8 cellular contexts compared by ENCODE assay signal in the genomic region with DNA sequence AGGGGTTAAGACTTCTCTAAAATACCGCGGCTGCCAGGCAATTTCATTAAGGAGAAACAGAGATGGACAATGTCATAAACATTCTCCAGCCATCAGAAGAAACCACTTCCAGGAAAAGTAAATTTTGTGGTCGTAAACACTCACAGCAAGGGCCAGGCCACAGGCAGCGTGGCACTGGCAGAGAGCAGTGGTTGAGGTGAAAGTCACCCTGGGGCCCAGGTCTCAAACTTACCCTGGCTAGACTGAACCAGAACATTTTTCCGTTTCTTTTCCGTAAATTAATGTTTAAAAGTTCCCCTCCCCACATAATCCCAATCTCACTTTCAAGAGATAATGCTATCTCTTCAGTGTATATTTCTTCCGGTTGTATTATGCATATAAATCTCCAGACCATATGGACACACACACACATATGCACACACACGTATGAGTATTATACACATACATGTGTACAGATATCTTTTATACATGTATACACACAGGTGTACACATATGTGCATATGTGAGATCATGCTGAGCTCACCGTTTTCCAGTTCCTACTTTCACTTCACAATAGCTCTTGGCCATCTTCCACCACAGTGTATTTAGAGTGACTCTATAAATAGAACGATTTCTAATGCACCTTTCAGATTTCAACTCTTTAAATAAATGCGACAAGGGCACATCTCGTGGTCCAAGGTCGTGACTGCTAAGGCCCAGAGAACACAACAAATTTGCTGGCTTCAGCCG.
DNase-seq lines count a peak whose midpoint lies in the region; ATAC-seq and TF ChIP-seq lines count a peak whose summit lies in the region.

No MANE protein-coding gene starts in this region.

- in situ Hi-C loops in GM23248 (cut with MboI): no loop called here

- no peak for ATAC-seq in activated CD8-positive, alpha-beta memory T cell treated with anti-CD3 and anti-CD28 coated beads, Interleukin-2, amount 10 ng/mL, durations not matched to agents 7 days and 5 days
- peak; percentile 62 for ATAC-seq in HG02981 (IDR thresholded peaks at IDR 0.05; ENCODE audit: unreplicated experiment)
- peak; percentile 43 for ATAC-seq in activated B cell treated with CpG ODN at 0.5 μM for 24 hours (ENCODE audit: low read depth)
- peak; percentile 80 for ATAC-seq in stimulated activated naive CD8-positive, alpha-beta T cell treated with anti-CD3 and anti-CD28 coated beads, Interleukin-15, amount 100 ng/mL, for 72 hours

- H3K27me3 Mint-ChIP-seq in activated CD8-positive, alpha-beta memory T cell treated with anti-CD3 and anti-CD28 coated beads, Interleukin-2, amount 10 ng/mL, durations not matched to agents 7 days and 5 days: peaks cover 31% of the 10 kb centered on the region
- H3K27me3 Mint-ChIP-seq in activated B cell treated with CpG ODN at 0.5 μM for 24 hours: peaks cover 6% of the 10 kb centered on the region
- H3K27me3 Mint-ChIP-seq in stimulated activated naive CD8-positive, alpha-beta T cell treated with anti-CD3 and anti-CD28 coated beads, Interleukin-15, amount 100 ng/mL, for 72 hours: peaks cover 48% of the 10 kb centered on the region

- no peak overlapping the region for H3K9ac ChIP-seq in GM23248

- no peak overlapping the region for H2AFZ ChIP-seq in GM23248

- no peaks in the 10 kb centered on the region for H3K79me2 ChIP-seq in GM23248 (ENCODE audit: insufficient read depth)

- peak; percentile 37 for DNase-seq in activated CD8-positive, alpha-beta memory T cell treated with anti-CD3 and anti-CD28 coated beads, Interleukin-2, amount 10 ng/mL, durations not matched to agents 7 days and 5 days
- DNase-seq in activated CD8-positive, alpha-beta memory T cell treated with anti-CD3 and anti-CD28 coated beads, Interleukin-2, amount 50 U/mL, for 48 hours: no peak
- DNase-seq in activated B cell treated with CpG ODN at 0.5 μM for 24 hours (no peak), NCI-H524 treated with DMSO at 0.1 percent for 48 hours (lab: John Stamatoyannopoulos, UW) (no peak), A673 (ENCODE audit: low spot score) (no peak), GM23248 (no peak)
- peak in 1 of 2 donors; percentile 50 for DNase-seq in stimulated activated naive CD8-positive, alpha-beta T cell treated with anti-CD3 and anti-CD28 coated beads, Interleukin-15, amount 100 ng/mL, for 72 hours

- POLR2A ChIA-PET in activated B cell treated with CpG ODN at 0.5 μM for 24 hours (lab: Charles Lee) (interaction anchor here (0.5 kb wide), 1 partner anchor 69 kb away, joined by 8 read pairs; no protein-coding TSS in a partner anchor), A673 (lab: Charles Lee; ENCODE audit: low non-redundant PET) (no interaction called here)

- H4K20me1 ChIP-seq in GM23248 (ENCODE audit: insufficient read depth): no peaks in the 10 kb centered on the region

- BruUV-seq in A673 (replicated peaks; lab: Mats Ljungman, UMichigan): no TSS peak

- no peaks in the 10 kb centered on the region for H3K27me3 ChIP-seq in A673 (replicated peaks; ENCODE audit: insufficient read depth, low read depth, low read length, poor library complexity)
- no peaks in the 10 kb centered on the region for H3K27me3 ChIP-seq in GM23248 (replicated peaks; ENCODE audit: insufficient read depth)

- H3K9me2 ChIP-seq in GM23248 (ENCODE audit: insufficient read depth): no peaks in the 10 kb centered on the region

- H3F3A ChIP-seq in GM23248 (ENCODE audit: insufficient read depth): no peaks in the 10 kb centered on the region

- H3K4me3 Mint-ChIP-seq in activated CD8-positive, alpha-beta memory T cell treated with anti-CD3 and anti-CD28 coated beads, Interleukin-2, amount 10 ng/mL, durations not matched to agents 7 days and 5 days: no peak overlapping the region
- H3K4me3 Mint-ChIP-seq in activated B cell treated with CpG ODN at 0.5 μM for 24 hours: no peak overlapping the region
- H3K4me3 Mint-ChIP-seq in stimulated activated naive CD8-positive, alpha-beta T cell treated with anti-CD3 and anti-CD28 coated beads, Interleukin-15, amount 100 ng/mL, for 72 hours: peak overlapping the region; percentile 20 to 58

- peaks cover 15% of the 10 kb centered on the region for H3K4me1 Mint-ChIP-seq in activated CD8-positive, alpha-beta memory T cell treated with anti-CD3 and anti-CD28 coated beads, Interleukin-2, amount 10 ng/mL, durations not matched to agents 7 days and 5 days
- H3K4me1 Mint-ChIP-seq in activated B cell treated with CpG ODN at 0.5 μM for 24 hours: peaks cover 27% of the 10 kb centered on the region
- peaks cover 73% of the 10 kb centered on the region for H3K4me1 Mint-ChIP-seq in stimulated activated naive CD8-positive, alpha-beta T cell treated with anti-CD3 and anti-CD28 coated beads, Interleukin-15, amount 100 ng/mL, for 72 hours

- H3K36me3 ChIP-seq in A673 (ENCODE audit: insufficient read depth, low read length, poor library complexity, severe bottlenecking) (no peaks in the 10 kb centered on the region), GM23248 (ENCODE audit: low read depth) (no peaks in the 10 kb centered on the region)

- intact Hi-C loops in activated B cell treated with CpG ODN at 0.5 μM for 24 hours (cut with micrococcal nuclease): loop anchor here (5.0 to 10.0 kb wide), 8 partner anchors 49 to 719 kb away; partner anchors contain the start of genes MALT1 and NEDD4L
- intact Hi-C loops in A673 (cut with micrococcal nuclease; ENCODE audit: unreplicated experiment): no loop called here

- H3K27ac ChIP-seq in A673 (ENCODE audit: low read depth, low read length, poor library complexity, severe bottlenecking) (no peak overlapping the region), GM23248 (no peak overlapping the region)

- no peak overlapping the region for H3K4me2 ChIP-seq in GM23248 (ENCODE audit: unreplicated experiment)

- H3K4me1 ChIP-seq in A673 (ENCODE audit: insufficient read depth, low read length, poor library complexity, severe bottlenecking) (peaks cover 7% of the 10 kb centered on the region), GM23248 (ENCODE audit: insufficient read depth) (no peaks in the 10 kb centered on the region; the same call in 1 of the 2 replicates)

- TF ChIP-seq CTCF in activated B cell treated with CpG ODN at 0.5 μM for 24 hours (IDR thresholded peaks at IDR 0.05): no peak
- no peak for TF ChIP-seq CTCF in A673 (conservative IDR thresholded peaks at IDR 0.05; ENCODE audit: low read depth, low read length)

- H3K9me3 ChIP-seq in A673 (ENCODE audit: low read depth, low read length, poor library complexity, severe bottlenecking): no peaks in the 10 kb centered on the region
- H3K9me3 ChIP-seq in GM23248 (ENCODE audit: low read depth): no peaks in the 10 kb centered on the region

- H3K9me3 Mint-ChIP-seq in activated CD8-positive, alpha-beta memory T cell treated with anti-CD3 and anti-CD28 coated beads, Interleukin-2, amount 10 ng/mL, durations not matched to agents 7 days and 5 days (ENCODE audit: low read depth): no peaks in the 10 kb centered on the region
- H3K9me3 Mint-ChIP-seq in activated B cell treated with CpG ODN at 0.5 μM for 24 hours: no peaks in the 10 kb centered on the region
- no peaks in the 10 kb centered on the region for H3K9me3 Mint-ChIP-seq in stimulated activated naive CD8-positive, alpha-beta T cell treated with anti-CD3 and anti-CD28 coated beads, Interleukin-15, amount 100 ng/mL, for 72 hours

- CTCF ChIA-PET in activated CD8-positive, alpha-beta memory T cell treated with anti-CD3 and anti-CD28 coated beads, Interleukin-2, amount 10 ng/mL, durations not matched to agents 7 days and 5 days (lab: Charles Lee): interaction anchor here (1.5 to 9.8 kb wide), 2 partner anchors 90 to 232 kb away, joined by 4 to 247 read pairs; partner anchors contain the start of gene MALT1
- CTCF ChIA-PET in activated B cell treated with CpG ODN at 0.5 μM for 24 hours (lab: Charles Lee) (interaction anchor here (0.6 to 8.5 kb wide), 2 partner anchors 231 to 265 kb away, joined by 3 to 295 read pairs; no protein-coding TSS in a partner anchor), A673 (lab: Charles Lee) (interaction anchor here (0.7 kb wide), 1 partner anchor 232 kb away, joined by 3 read pairs; no protein-coding TSS in a partner anchor)

- H3K4me3 ChIP-seq in A673 (ENCODE audit: low read depth, low read length, poor library complexity, severe bottlenecking): no peak overlapping the region
- H3K4me3 ChIP-seq in GM23248: no peak overlapping the region

- H3K36me3 Mint-ChIP-seq in activated CD8-positive, alpha-beta memory T cell treated with anti-CD3 and anti-CD28 coated beads, Interleukin-2, amount 10 ng/mL, durations not matched to agents 7 days and 5 days: no peaks in the 10 kb centered on the region
- no peaks in the 10 kb centered on the region for H3K36me3 Mint-ChIP-seq in activated B cell treated with CpG ODN at 0.5 μM for 24 hours (ENCODE audit: low read depth)

- 83 to 84% methylated on average over 14 of the region's 14 CpGs for WGBS in GM23248 (ENCODE audit: low coverage in 1 of 2, low lambda C conversion rate in 2 of 2, missing lambda C conversion rate in 2 of 2), 2 experiments

- no peak overlapping the region for H3K27ac Mint-ChIP-seq in activated CD8-positive, alpha-beta memory T cell treated with anti-CD3 and anti-CD28 coated beads, Interleukin-2, amount 10 ng/mL, durations not matched to agents 7 days and 5 days
- H3K27ac Mint-ChIP-seq in activated B cell treated with CpG ODN at 0.5 μM for 24 hours: peak overlapping the region; percentile 20
- H3K27ac Mint-ChIP-seq in stimulated activated naive CD8-positive, alpha-beta T cell treated with anti-CD3 and anti-CD28 coated beads, Interleukin-15, amount 100 ng/mL, for 72 hours: peak overlapping the region in 1 of 2 donors; percentile 27

Comparison
In these comparisons a context has a peak if more than half of its experiments do, and no peak if none do; other contexts are left out.
1. H3K4me3 Mint-ChIP-seq: peak in stimulated activated naive CD8-positive, alpha-beta T cell treated with anti-CD3 and anti-CD28 coated beads, Interleukin-15, amount 100 ng/mL, for 72 hours (2 of 2); none in activated CD8-positive, alpha-beta memory T cell treated with anti-CD3 and anti-CD28 coated beads, Interleukin-2, amount 10 ng/mL, durations not matched to agents 7 days and 5 days (single experiment) and activated B cell treated with CpG ODN at 0.5 μM for 24 hours (single experiment).